ENCODE assay signal across 8 cellular contexts in genomic region chr10:73874267-73875138, GRCh38. TPM values are rescaled to one million over a fixed set of nuclear protein-coding genes. Genes with fewer than 3 reads are reported as not detected.
A peak's percentile ranks its signal among the peaks of the same experiment; 100 is the strongest.
DNase-seq lines count a peak whose midpoint lies in the region; ATAC-seq and TF ChIP-seq lines count a peak whose summit lies in the region.

Gene CAMK2G (minus strand): TSS chr10:73874555. CDS start chr10:73874461, 94 bp downstream.

- in situ Hi-C loops in SK-MEL-5 (cut with HindIII; ENCODE audit: low pct_unique_long_range_greater_than_20kb, low sequenced_read_pairs): no loop called here

- TF ChIP-seq CTCF in neutrophil (IDR thresholded peaks at IDR 0.05): peak; percentile 43

- peaks cover 51 to 56% of the 10 kb centered on the region in 2 experiments for H3K4me1 ChIP-seq in neutrophil (ENCODE audit: control insufficient read depth in 1 of 2, insufficient read depth in 1 of 2, low read depth in 1 of 2, low read length in 1 of 2)

- H3K27ac ChIP-seq in neutrophil: peak within 1 kb of the TSS; percentile 99
- H3K27ac ChIP-seq in substantia nigra (ENCODE audit: low read depth, low read length, poor library complexity, severe bottlenecking): peak within 1 kb of the TSS; percentile 51

- H3K27me3 ChIP-seq in neutrophil: no peaks in the 10 kb centered on the region

- peak within 1 kb of the TSS; percentile 75 to 83 for H3K4me3 ChIP-seq in neutrophil (ENCODE audit: low read depth in 1 of 2, low read length in 1 of 2)

- peak; percentile 84 for ATAC-seq in GM21723 (IDR thresholded peaks at IDR 0.05; ENCODE audit: unreplicated experiment)

- H3K36me3 ChIP-seq in neutrophil: peaks cover 30% of the 10 kb centered on the region

- peak; percentile 87 for DNase-seq in Daoy (ENCODE audit: low read depth)
- peak; percentile 89 to 91 for DNase-seq in Kasumi-1 (lab: John Stamatoyannopoulos, UW)
- DNase-seq in SK-MEL-5 (ENCODE audit: low read depth, low spot score): peak; percentile 81
- DNase-seq in activated naive CD4-positive, alpha-beta T cell (lab: John Stamatoyannopoulos, UW): peak; percentile 49 to 76 (median 56)
- peak; percentile 57 for DNase-seq in foreskin melanocyte
- DNase-seq in substantia nigra (lab: John Stamatoyannopoulos, UW): peak in 47 of 49 donors; percentile 18 to 93 (median 61)

- H3K9me3 ChIP-seq in neutrophil: no peaks in the 10 kb centered on the region

RNA-seq across cellular contexts. Expression of gene CAMK2G, which starts in this region (rescaled TPM):
- total RNA-seq in Daoy (2014; rRNA removed; shearing (Covaris generic)): 12.2 and 14.6 TPM in 2 replicates
- total RNA-seq in SK-MEL-5 (2014; rRNA removed; shearing (Covaris generic)): 8.9 and 12.2 TPM in 2 replicates
- polyA plus RNA-seq in SK-MEL-5 (2015; cell fraction: cytosol; rRNA removed): 12.3 and 12.7 TPM in 2 replicates
- polyA plus RNA-seq in SK-MEL-5 (2015; cell fraction: nucleus; rRNA removed): 45.5 and 46.1 TPM in 2 replicates

Comparison
In these comparisons a context has a peak if more than half of its experiments do, and no peak if none do; other contexts are left out.
1. Peak in every context shown above with its lines: DNase-seq, ATAC-seq, H3K4me3 ChIP-seq and H3K27ac ChIP-seq.